In genomic region chr7:53743697-53744096, GRCh38 we compare ENCODE assay signal across 30 cellular contexts.
"Had no signal": no experiment of that assay in that cellular context is flagged by ENCODE, and none has a peak within 500 bp of the region (broad histone marks: within the 10 kb centered on the region; RNA-seq: fewer than 3 reads in every experiment).

No MANE protein-coding gene starts in this region.

- H3K4me1 Mint-ChIP-seq: activated CD4-positive, alpha-beta memory T cell treated with anti-CD3 and anti-CD28 coated beads, Interleukin-2, amount 10 ng/mL, durations not matched to agents 7 days and 5 days; activated CD4-positive, alpha-beta T cell treated with anti-CD3 and anti-CD28 coated beads for 36 hours; activated T-helper 17 cell treated with anti-CD3 and anti-CD28 coated beads, Interleukin-2, amount 50 U/mL, for 72 hours had no signal

- H3K4me1 ChIP-seq: Peyer's patch, SJCRH30 had no signal

- H3K27me3 Mint-ChIP-seq: activated CD4-positive, alpha-beta memory T cell treated with anti-CD3 and anti-CD28 coated beads, Interleukin-2, amount 10 ng/mL, durations not matched to agents 7 days and 5 days; activated CD4-positive, alpha-beta T cell treated with anti-CD3 and anti-CD28 coated beads for 36 hours; activated naive CD8-positive, alpha-beta T cell; activated T-helper 17 cell treated with anti-CD3 and anti-CD28 coated beads, Interleukin-2, amount 50 U/mL, for 72 hours had no signal

- H3K36me3 ChIP-seq: brain microvascular endothelial cell, cardiac muscle cell, Peyer's patch had no signal

- H3K36me3 Mint-ChIP-seq: activated naive CD8-positive, alpha-beta T cell had no signal

- H3K4me3 ChIP-seq: cardiac muscle cell, K562, Peyer's patch, SJCRH30 had no signal

- DNase-seq: activated CD4-positive, alpha-beta memory T cell treated with anti-CD3 and anti-CD28 coated beads, Interleukin-2, amount 10 ng/mL, durations not matched to agents 7 days and 5 days; activated CD4-positive, alpha-beta T cell treated with anti-CD3 and anti-CD28 coated beads for 36 hours; activated CD4-positive, alpha-beta T cell treated with anti-CD3 and anti-CD28 coated beads, Interleukin-2, amount 50 U/mL, for 1 hour; activated gamma-delta T cell; activated naive CD4-positive, alpha-beta T cell treated with anti-CD3 and anti-CD28 coated beads for 36 hours; activated T-cell treated with anti-CD3 and anti-CD28 coated beads for 4 hours; activated T-cell treated with anti-CD3 and anti-CD28 coated beads, Interleukin-2, amount 50 U/mL, for 48 hours; amygdala; brain microvascular endothelial cell; Kasumi-1; NCI-H1092; NCI-H1417 treated with DMSO at 0.1 percent for 48 hours; NCI-H1694; NCI-H2029; NCI-H2107; NCI-H510A; NCI-H526 treated with DMSO at 0.1 percent for 48 hours; NCI-H82; OCI-M1; Peyer's patch; Right ventricle myocardium superior; SJCRH30; SK-N-SH; T-helper 1 cell had no signal

- H3K9ac ChIP-seq: SK-N-SH had no signal

- H3K27ac ChIP-seq: brain microvascular endothelial cell, cardiac muscle cell, Peyer's patch, RWPE1, SJCRH30, VCaP had no signal

- H3K4me2 ChIP-seq: SK-N-SH had no signal

- H3K4me3 Mint-ChIP-seq: activated CD4-positive, alpha-beta memory T cell treated with anti-CD3 and anti-CD28 coated beads, Interleukin-2, amount 10 ng/mL, durations not matched to agents 7 days and 5 days; activated CD4-positive, alpha-beta T cell treated with anti-CD3 and anti-CD28 coated beads for 36 hours; activated naive CD4-positive, alpha-beta T cell treated with anti-CD3 and anti-CD28 coated beads for 36 hours; activated naive CD8-positive, alpha-beta T cell; activated T-helper 17 cell treated with anti-CD3 and anti-CD28 coated beads, Interleukin-2, amount 50 U/mL, for 72 hours had no signal

- H3K27me3 ChIP-seq: brain microvascular endothelial cell, cardiac muscle cell, Peyer's patch, SJCRH30 had no signal

- ATAC-seq: activated CD4-positive, alpha-beta T cell treated with anti-CD3 and anti-CD28 coated beads for 36 hours; activated T-helper 17 cell treated with anti-CD3 and anti-CD28 coated beads, Interleukin-2, amount 50 U/mL, for 72 hours; K562 had no signal

- H3K9me3 ChIP-seq: SJCRH30 had no signal

- H3K27ac Mint-ChIP-seq: activated CD4-positive, alpha-beta memory T cell treated with anti-CD3 and anti-CD28 coated beads, Interleukin-2, amount 10 ng/mL, durations not matched to agents 7 days and 5 days; activated CD4-positive, alpha-beta T cell treated with anti-CD3 and anti-CD28 coated beads for 36 hours; activated naive CD4-positive, alpha-beta T cell treated with anti-CD3 and anti-CD28 coated beads for 36 hours; activated naive CD8-positive, alpha-beta T cell; activated T-helper 17 cell treated with anti-CD3 and anti-CD28 coated beads, Interleukin-2, amount 50 U/mL, for 72 hours had no signal
